ENCODE assay signal across 8 cellular contexts in the genomic region with DNA sequence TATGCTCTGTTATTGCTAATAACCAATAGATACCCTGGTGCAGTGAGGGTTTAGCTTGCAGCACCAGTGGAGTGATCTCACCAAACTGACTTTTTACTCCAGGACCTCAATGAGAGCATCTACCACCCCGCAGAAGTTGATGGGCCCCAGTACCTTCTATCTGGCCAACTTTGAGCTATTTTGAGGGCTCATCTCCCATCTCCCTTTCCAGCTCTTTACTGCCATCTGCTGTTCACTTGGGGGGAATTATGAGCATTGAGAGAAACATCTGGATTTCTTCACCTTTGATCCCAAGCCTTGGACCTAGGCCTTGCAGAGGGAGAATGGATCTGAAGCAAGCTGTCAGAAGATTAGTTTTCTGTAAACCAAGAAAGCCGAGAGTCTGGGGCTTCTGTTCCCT.
DNase-seq lines count a peak whose midpoint lies in the region; ATAC-seq and TF ChIP-seq lines count a peak whose summit lies in the region.

No MANE protein-coding gene starts in this region.

- WGBS in right lobe of liver (ENCODE audit: insufficient coverage, low coverage, low lambda C conversion rate, missing lambda C conversion rate) = 14% methylated on average over 2 of the region's 2 CpGs
- 9 to 20% (median 20%) methylated on average over 2 of the region's 2 CpGs for WGBS in stomach, 5 donors

- TF ChIP-seq CTCF in RWPE2 (IDR thresholded peaks at IDR 0.05; ENCODE audit: poor library complexity, severe bottlenecking) (peak; percentile 51), right lobe of liver (IDR thresholded peaks at IDR 0.05) (peak; percentile 57 to 76 (median 70)), stomach (IDR thresholded peaks at IDR 0.05) (peak in 3 of 7 experiments; percentile 31 to 63 (median 51))

- peak; percentile 52 for DNase-seq in COLO829 (ENCODE audit: low spot score)
- no peak for DNase-seq in RWPE2 (ENCODE audit: low spot score)
- DNase-seq in cerebellar cortex (ENCODE audit: low spot score) = peak; percentile 37
- peak in 1 of 3 donors; percentile 43 for DNase-seq in right lobe of liver
- DNase-seq in stomach = no peak

- H3K9me3 ChIP-seq in RWPE2 (ENCODE audit: severe bottlenecking) = no peaks in the 10 kb centered on the region
- H3K9me3 ChIP-seq in right lobe of liver = no peaks in the 10 kb centered on the region
- H3K9me3 ChIP-seq in stomach = no peaks in the 10 kb centered on the region

- ATAC-seq in GM18861 (IDR thresholded peaks at IDR 0.05; ENCODE audit: unreplicated experiment) (peak; percentile 67), HG03432 (IDR thresholded peaks at IDR 0.05; ENCODE audit: unreplicated experiment) (peak; percentile 77), RWPE2 (ENCODE audit: low read depth) (0 out of 3 replicates have a peak, but pooled peaks have one; percentile 45), right lobe of liver (peak; percentile 85 to 92 (median 90)), HG02623 (IDR thresholded peaks at IDR 0.05; ENCODE audit: unreplicated experiment) (no peak)

- no peak for TF ChIP-seq EP300 in stomach (IDR thresholded peaks at IDR 0.05)

- H3K36me3 ChIP-seq in RWPE2 (ENCODE audit: low read depth) (no peaks in the 10 kb centered on the region), right lobe of liver (no peaks in the 10 kb centered on the region), stomach (peaks cover 0 to 4% (median 2%) of the 10 kb centered on the region in 4 donors)

- no peaks in the 10 kb centered on the region for H3K27me3 ChIP-seq in RWPE2 (ENCODE audit: insufficient read depth, poor library complexity, severe bottlenecking)
- H3K27me3 ChIP-seq in right lobe of liver = peaks cover 0 to 6% of the 10 kb centered on the region in 2 donors
- no peaks in the 10 kb centered on the region for H3K27me3 ChIP-seq in stomach

- TF ChIP-seq POLR2A in right lobe of liver (IDR thresholded peaks at IDR 0.05) (no peak), stomach (IDR thresholded peaks at IDR 0.05) (no peak)

- H3K27ac ChIP-seq in RWPE2 (ENCODE audit: poor library complexity, severe bottlenecking) (no peak overlapping the region), right lobe of liver (no peak overlapping the region), stomach (no peak overlapping the region)

- intact Hi-C loops in right lobe of liver (cut with DNase I) = no loop called here
- intact Hi-C loops in stomach (cut with DNase I; ENCODE audit: low total_unique reads) = loop anchor here (10.0 kb wide), 1 partner anchor 222 kb away; no protein-coding TSS in a partner anchor

- H3K4me3 ChIP-seq in RWPE2 (ENCODE audit: severe bottlenecking) (no peak overlapping the region), right lobe of liver (no peak overlapping the region), stomach (no peak overlapping the region)

- H3K4me1 ChIP-seq in RWPE2 (ENCODE audit: insufficient read depth, poor library complexity, severe bottlenecking) = peaks cover 5% of the 10 kb centered on the region
- no peaks in the 10 kb centered on the region for H3K4me1 ChIP-seq in right lobe of liver
- peaks cover 0 to 5% (median 0%) of the 10 kb centered on the region in 4 donors for H3K4me1 ChIP-seq in stomach

Comparison
In these comparisons a context has a peak if more than half of its experiments do, and no peak if none do; other contexts are left out.
1. DNase-seq: peak in COLO829 (single experiment) and cerebellar cortex (single experiment); none in RWPE2 (single experiment) and stomach (single experiment).